2 cellular contexts compared by ENCODE assay signal in the genomic region with DNA sequence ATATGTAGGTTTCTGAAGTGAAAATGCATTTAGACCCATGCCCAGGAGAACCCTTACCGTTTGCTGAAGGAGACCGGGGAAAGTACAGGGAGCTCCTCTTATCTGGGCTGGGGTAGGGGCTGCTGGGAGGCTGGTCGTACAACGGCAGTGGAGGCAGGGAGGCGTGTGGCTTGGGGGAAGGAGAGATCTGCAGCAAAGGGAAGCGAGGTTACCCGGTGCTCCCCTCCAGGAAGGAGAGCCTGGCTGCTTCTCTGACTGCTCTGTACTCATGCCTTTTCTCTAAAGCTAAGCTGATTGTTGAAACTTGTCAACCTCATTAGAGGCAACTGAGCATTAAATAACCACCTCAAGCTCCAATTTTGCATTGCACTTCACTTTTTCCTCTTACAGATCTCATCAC.
TF ChIP-seq lines count a peak whose summit lies in the region.

No MANE protein-coding gene starts in this region.

TF ChIP-seq in A549, 52 proteins besides CTCF, POLR2A, EP300 and RAD21:
- TF ChIP-seq SMC3 (IDR thresholded peaks at IDR 0.05) = no peak

TF ChIP-seq in GM23338, 12 proteins besides CTCF, POLR2A, EP300 and RAD21:
- TF ChIP-seq, protein P1, sequence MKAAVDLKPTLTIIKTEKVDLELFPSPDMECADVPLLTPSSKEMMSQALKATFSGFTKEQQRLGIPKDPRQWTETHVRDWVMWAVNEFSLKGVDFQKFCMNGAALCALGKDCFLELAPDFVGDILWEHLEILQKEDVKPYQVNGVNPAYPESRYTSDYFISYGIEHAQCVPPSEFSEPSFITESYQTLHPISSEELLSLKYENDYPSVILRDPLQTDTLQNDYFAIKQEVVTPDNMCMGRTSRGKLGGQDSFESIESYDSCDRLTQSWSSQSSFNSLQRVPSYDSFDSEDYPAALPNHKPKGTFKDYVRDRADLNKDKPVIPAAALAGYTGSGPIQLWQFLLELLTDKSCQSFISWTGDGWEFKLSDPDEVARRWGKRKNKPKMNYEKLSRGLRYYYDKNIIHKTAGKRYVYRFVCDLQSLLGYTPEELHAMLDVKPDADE (IDR thresholded peaks at IDR 0.05) = no peak
- TF ChIP-seq, protein P2, sequence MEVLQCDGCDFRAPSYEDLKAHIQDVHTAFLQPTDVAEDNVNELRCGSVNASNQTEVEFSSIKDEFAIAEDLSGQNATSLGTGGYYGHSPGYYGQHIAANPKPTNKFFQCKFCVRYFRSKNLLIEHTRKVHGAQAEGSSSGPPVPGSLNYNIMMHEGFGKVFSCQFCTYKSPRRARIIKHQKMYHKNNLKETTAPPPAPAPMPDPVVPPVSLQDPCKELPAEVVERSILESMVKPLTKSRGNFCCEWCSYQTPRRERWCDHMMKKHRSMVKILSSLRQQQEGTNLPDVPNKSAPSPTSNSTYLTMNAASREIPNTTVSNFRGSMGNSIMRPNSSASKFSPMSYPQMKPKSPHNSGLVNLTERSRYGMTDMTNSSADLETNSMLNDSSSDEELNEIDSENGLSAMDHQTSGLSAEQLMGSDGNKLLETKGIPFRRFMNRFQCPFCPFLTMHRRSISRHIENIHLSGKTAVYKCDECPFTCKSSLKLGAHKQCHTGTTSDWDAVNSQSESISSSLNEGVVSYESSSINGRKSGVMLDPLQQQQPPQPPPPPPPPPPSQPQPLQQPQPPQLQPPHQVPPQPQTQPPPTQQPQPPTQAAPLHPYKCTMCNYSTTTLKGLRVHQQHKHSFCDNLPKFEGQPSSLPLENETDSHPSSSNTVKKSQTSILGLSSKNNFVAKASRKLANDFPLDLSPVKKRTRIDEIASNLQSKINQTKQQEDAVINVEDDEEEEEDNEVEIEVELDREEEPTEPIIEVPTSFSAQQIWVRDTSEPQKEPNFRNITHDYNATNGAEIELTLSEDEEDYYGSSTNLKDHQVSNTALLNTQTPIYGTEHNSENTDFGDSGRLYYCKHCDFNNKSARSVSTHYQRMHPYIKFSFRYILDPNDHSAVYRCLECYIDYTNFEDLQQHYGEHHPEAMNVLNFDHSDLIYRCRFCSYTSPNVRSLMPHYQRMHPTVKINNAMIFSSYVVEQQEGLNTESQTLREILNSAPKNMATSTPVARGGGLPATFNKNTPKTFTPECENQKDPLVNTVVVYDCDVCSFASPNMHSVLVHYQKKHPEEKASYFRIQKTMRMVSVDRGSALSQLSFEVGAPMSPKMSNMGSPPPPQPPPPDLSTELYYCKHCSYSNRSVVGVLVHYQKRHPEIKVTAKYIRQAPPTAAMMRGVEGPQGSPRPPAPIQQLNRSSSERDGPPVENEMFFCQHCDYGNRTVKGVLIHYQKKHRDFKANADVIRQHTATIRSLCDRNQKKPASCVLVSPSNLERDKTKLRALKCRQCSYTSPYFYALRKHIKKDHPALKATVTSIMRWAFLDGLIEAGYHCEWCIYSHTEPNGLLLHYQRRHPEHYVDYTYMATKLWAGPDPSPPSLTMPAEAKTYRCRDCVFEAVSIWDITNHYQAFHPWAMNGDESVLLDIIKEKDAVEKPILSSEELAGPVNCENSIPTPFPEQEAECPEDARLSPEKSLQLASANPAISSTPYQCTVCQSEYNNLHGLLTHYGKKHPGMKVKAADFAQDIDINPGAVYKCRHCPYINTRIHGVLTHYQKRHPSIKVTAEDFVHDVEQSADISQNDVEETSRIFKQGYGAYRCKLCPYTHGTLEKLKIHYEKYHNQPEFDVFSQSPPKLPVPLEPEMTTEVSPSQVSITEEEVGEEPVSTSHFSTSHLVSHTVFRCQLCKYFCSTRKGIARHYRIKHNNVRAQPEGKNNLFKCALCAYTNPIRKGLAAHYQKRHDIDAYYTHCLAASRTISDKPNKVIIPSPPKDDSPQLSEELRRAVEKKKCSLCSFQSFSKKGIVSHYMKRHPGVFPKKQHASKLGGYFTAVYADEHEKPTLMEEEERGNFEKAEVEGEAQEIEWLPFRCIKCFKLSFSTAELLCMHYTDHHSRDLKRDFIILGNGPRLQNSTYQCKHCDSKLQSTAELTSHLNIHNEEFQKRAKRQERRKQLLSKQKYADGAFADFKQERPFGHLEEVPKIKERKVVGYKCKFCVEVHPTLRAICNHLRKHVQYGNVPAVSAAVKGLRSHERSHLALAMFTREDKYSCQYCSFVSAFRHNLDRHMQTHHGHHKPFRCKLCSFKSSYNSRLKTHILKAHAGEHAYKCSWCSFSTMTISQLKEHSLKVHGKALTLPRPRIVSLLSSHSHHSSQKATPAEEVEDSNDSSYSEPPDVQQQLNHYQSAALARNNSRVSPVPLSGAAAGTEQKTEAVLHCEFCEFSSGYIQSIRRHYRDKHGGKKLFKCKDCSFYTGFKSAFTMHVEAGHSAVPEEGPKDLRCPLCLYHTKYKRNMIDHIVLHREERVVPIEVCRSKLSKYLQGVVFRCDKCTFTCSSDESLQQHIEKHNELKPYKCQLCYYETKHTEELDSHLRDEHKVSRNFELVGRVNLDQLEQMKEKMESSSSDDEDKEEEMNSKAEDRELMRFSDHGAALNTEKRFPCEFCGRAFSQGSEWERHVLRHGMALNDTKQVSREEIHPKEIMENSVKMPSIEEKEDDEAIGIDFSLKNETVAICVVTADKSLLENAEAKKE (CRISPR knock-in tag; IDR thresholded peaks at IDR 0.05) = no peak
- no peak for TF ChIP-seq POLR2AphosphoS5 (IDR thresholded peaks at IDR 0.05; ENCODE audit: low read depth)
- no peak for TF ChIP-seq EZH2 (IDR thresholded peaks at IDR 0.05; ENCODE audit: low read depth, unreplicated experiment)
- TF ChIP-seq, protein P3, sequence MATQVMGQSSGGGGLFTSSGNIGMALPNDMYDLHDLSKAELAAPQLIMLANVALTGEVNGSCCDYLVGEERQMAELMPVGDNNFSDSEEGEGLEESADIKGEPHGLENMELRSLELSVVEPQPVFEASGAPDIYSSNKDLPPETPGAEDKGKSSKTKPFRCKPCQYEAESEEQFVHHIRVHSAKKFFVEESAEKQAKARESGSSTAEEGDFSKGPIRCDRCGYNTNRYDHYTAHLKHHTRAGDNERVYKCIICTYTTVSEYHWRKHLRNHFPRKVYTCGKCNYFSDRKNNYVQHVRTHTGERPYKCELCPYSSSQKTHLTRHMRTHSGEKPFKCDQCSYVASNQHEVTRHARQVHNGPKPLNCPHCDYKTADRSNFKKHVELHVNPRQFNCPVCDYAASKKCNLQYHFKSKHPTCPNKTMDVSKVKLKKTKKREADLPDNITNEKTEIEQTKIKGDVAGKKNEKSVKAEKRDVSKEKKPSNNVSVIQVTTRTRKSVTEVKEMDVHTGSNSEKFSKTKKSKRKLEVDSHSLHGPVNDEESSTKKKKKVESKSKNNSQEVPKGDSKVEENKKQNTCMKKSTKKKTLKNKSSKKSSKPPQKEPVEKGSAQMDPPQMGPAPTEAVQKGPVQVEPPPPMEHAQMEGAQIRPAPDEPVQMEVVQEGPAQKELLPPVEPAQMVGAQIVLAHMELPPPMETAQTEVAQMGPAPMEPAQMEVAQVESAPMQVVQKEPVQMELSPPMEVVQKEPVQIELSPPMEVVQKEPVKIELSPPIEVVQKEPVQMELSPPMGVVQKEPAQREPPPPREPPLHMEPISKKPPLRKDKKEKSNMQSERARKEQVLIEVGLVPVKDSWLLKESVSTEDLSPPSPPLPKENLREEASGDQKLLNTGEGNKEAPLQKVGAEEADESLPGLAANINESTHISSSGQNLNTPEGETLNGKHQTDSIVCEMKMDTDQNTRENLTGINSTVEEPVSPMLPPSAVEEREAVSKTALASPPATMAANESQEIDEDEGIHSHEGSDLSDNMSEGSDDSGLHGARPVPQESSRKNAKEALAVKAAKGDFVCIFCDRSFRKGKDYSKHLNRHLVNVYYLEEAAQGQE (IDR thresholded peaks at IDR 0.05; ENCODE audit: unreplicated experiment) = no peak
- no peak for TF ChIP-seq JUNB (IDR thresholded peaks at IDR 0.05; ENCODE audit: unreplicated experiment)
- no peak for TF ChIP-seq ZNF114 (CRISPR knock-in tag; IDR thresholded peaks at IDR 0.05)
- no peak for TF ChIP-seq STAT1 (IDR thresholded peaks at IDR 0.05; ENCODE audit: unreplicated experiment)
- TF ChIP-seq ZNF331 (CRISPR knock-in tag; IDR thresholded peaks at IDR 0.05; ENCODE audit: low read depth) = no peak
- no peak for TF ChIP-seq NANOG (IDR thresholded peaks at IDR 0.05; ENCODE audit: borderline replicate concordance)
- no peak for TF ChIP-seq CREB1 (CRISPR knock-in tag; IDR thresholded peaks at IDR 0.05; ENCODE audit: low read depth)
